Comparison of ENCODE assay signal across 3 cellular contexts in genomic region chr10:30425336-30426075, GRCh38.
A peak's percentile ranks its signal among the peaks of the same experiment; 100 is the strongest.
TF ChIP-seq lines count a peak whose summit lies in the region.

No MANE protein-coding gene starts in this region.

TF ChIP-seq in HepG2, 621 proteins besides CTCF, POLR2A, EP300 and RAD21:
- peak; percentile 41; the same call in 1 of the 2 replicates for TF ChIP-seq MAFF (IDR thresholded peaks at IDR 0.05; ENCODE audit: low read depth, low read length)
- TF ChIP-seq MAFK (conservative IDR thresholded peaks at IDR 0.05 in 1 of 2, IDR thresholded peaks at IDR 0.05 in 1 of 2; ENCODE audit: low read length in 2 of 2) = peak; percentile 43 to 65
- TF ChIP-seq ZNF547 (CRISPR knock-in tag; IDR thresholded peaks at IDR 0.05) = no peak

TF ChIP-seq in WTC11, 78 proteins besides CTCF, POLR2A, EP300 and RAD21:
- 0 out of 2 replicates have a peak, but pooled peaks have one; percentile 46 for TF ChIP-seq ZNF532 (CRISPR knock-in tag; IDR thresholded peaks at IDR 0.05; ENCODE audit: borderline replicate concordance)
- TF ChIP-seq ZBTB43 (CRISPR knock-in tag; IDR thresholded peaks at IDR 0.05) = no peak
- TF ChIP-seq FOXP1 (CRISPR knock-in tag; IDR thresholded peaks at IDR 0.05; ENCODE audit: borderline replicate concordance) = no peak
- 0 out of 2 replicates have a peak, but pooled peaks have one; percentile 36 for TF ChIP-seq ZSCAN18 (CRISPR knock-in tag; IDR thresholded peaks at IDR 0.05)
- no peak for TF ChIP-seq NR2C2 (CRISPR knock-in tag; IDR thresholded peaks at IDR 0.05)
- no peak for TF ChIP-seq AR (CRISPR knock-in tag; IDR thresholded peaks at IDR 0.05)
- TF ChIP-seq E2F1 (CRISPR knock-in tag; IDR thresholded peaks at IDR 0.05) = no peak
- TF ChIP-seq ZNF416 (CRISPR knock-in tag; IDR thresholded peaks at IDR 0.05) = no peak

TF ChIP-seq in H1, 55 proteins besides CTCF, POLR2A, EP300 and RAD21:
- TF ChIP-seq TAF7 (optimal IDR thresholded peaks at IDR 0.05; ENCODE audit: borderline replicate concordance, low read depth, low read length) (no peak), GABPA (IDR thresholded peaks at IDR 0.05; ENCODE audit: borderline replicate concordance, insufficient read depth, low read length) (no peak), USF2 (IDR thresholded peaks at IDR 0.05; ENCODE audit: low read length) (no peak), EGR1 (IDR thresholded peaks at IDR 0.05; ENCODE audit: borderline replicate concordance, low read depth, low read length) (no peak), MAX (IDR thresholded peaks at IDR 0.05) (no peak), ZNF274 (IDR thresholded peaks at IDR 0.05; ENCODE audit: borderline replicate concordance, extremely low read depth, low read length) (no peak), ASH2L (IDR thresholded peaks at IDR 0.05; ENCODE audit: low read length) (no peak), RNF2 (IDR thresholded peaks at IDR 0.05; ENCODE audit: borderline replicate concordance, low read depth, low read length, missing control alignments, poor library complexity, severe bottlenecking) (no peak), KDM4A (IDR thresholded peaks at IDR 0.05; ENCODE audit: low read depth, low read length, severe bottlenecking) (no peak), RFX5 (IDR thresholded peaks at IDR 0.05; ENCODE audit: borderline replicate concordance, low read depth, low read length) (no peak), GTF2F1 (IDR thresholded peaks at IDR 0.05; ENCODE audit: borderline replicate concordance, low read depth, low read length) (no peak), NRF1 (IDR thresholded peaks at IDR 0.05; ENCODE audit: low read depth, low read length) (no peak), EZH2 (IDR thresholded peaks at IDR 0.05; ENCODE audit: low read depth, low read length, severe bottlenecking) (no peak), TAF1 (IDR thresholded peaks at IDR 0.05; ENCODE audit: low read depth, low read length) (no peak), NANOG (IDR thresholded peaks at IDR 0.05; ENCODE audit: insufficient read depth, low read depth, low read length, poor library complexity, severe bottlenecking) (no peak), CEBPB (IDR thresholded peaks at IDR 0.05; ENCODE audit: low read depth, low read length) (no peak)
